In the genomic region with DNA sequence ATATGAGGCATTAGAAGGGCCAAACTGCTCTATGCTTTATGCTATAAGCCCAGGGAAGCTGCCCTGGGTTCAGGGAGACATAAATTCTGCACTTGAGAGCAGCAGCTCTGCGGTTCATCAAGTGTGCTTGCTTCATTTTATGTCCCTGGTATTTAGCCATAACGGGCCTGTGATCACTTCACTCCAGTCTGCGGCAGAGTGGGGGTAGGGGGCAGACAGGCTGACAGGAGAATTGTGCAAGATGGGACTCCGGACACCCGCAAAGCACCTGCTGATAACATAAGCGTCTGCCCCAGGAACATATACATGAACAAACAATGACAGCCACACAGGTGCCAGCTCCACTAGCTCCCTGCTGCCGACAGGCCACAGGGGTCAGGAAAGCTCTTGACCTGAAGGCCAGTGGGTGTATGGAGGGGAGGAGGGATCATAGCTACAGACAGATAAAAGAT, we compare ENCODE assay signal across 1 cellular context.
TF ChIP-seq lines count a peak whose summit lies in the region.

No MANE protein-coding gene starts in this region.

TF ChIP-seq in HepG2, 621 proteins besides CTCF, POLR2A, EP300 and RAD21 (continued from another document and continues in another):
- TF ChIP-seq HMG20A (CRISPR knock-in tag; IDR thresholded peaks at IDR 0.05; ENCODE audit: borderline replicate concordance) (peak; percentile 95), FOSL2 (CRISPR knock-in tag; IDR thresholded peaks at IDR 0.05) (peak; percentile 83), LBX2 (CRISPR knock-in tag; IDR thresholded peaks at IDR 0.05; ENCODE audit: borderline replicate concordance) (no peak), AKAP8 (CRISPR knock-in tag; IDR thresholded peaks at IDR 0.05) (0 out of 2 replicates have a peak, but pooled peaks have one; percentile 72), ZNF792 (CRISPR knock-in tag; IDR thresholded peaks at IDR 0.05) (peak; percentile 93), BHLHE40 (IDR thresholded peaks at IDR 0.05; ENCODE audit: low read length) (peak; percentile 72), ZNF205 (CRISPR knock-in tag; IDR thresholded peaks at IDR 0.05) (0 out of 2 replicates have a peak, but pooled peaks have one; percentile 66), SP2 (CRISPR knock-in tag; IDR thresholded peaks at IDR 0.05) (no peak), GTF2F1 (IDR thresholded peaks at IDR 0.05; ENCODE audit: low read length) (no peak), BCL6 (CRISPR knock-in tag; IDR thresholded peaks at IDR 0.05) (peak; percentile 93), EED (CRISPR knock-in tag; IDR thresholded peaks at IDR 0.05) (no peak; the same call in 1 of the 2 replicates), SAP130 (CRISPR knock-in tag; IDR thresholded peaks at IDR 0.05; ENCODE audit: low read depth) (peak; percentile 91), ETS1 (CRISPR knock-in tag; IDR thresholded peaks at IDR 0.05) (no peak), MXD4 (CRISPR knock-in tag; IDR thresholded peaks at IDR 0.05) (peak; percentile 62; the same call in 1 of the 2 replicates), ZBTB40 (IDR thresholded peaks at IDR 0.05) (no peak), ZBTB40 (CRISPR knock-in tag; IDR thresholded peaks at IDR 0.05) (no peak; the same call in 1 of the 2 replicates), CBX5 (CRISPR knock-in tag; IDR thresholded peaks at IDR 0.05; ENCODE audit: borderline replicate concordance) (peak; percentile 92; the same call in 1 of the 2 replicates), STAG1 (CRISPR knock-in tag; IDR thresholded peaks at IDR 0.05) (peak; percentile 31; the same call in 1 of the 2 replicates), CREB1 (IDR thresholded peaks at IDR 0.05) (no peak), CREB1 (CRISPR knock-in tag; IDR thresholded peaks at IDR 0.05) (peak; percentile 80), ZNF264 (CRISPR knock-in tag; IDR thresholded peaks at IDR 0.05) (peak; percentile 89), ATRX (CRISPR knock-in tag; IDR thresholded peaks at IDR 0.05; ENCODE audit: borderline replicate concordance) (no peak), HHEX (CRISPR knock-in tag; IDR thresholded peaks at IDR 0.05) (peak; percentile 82), NR2C2 (CRISPR knock-in tag; IDR thresholded peaks at IDR 0.05; ENCODE audit: borderline replicate concordance) (peak; percentile 79), ASH2L (IDR thresholded peaks at IDR 0.05; ENCODE audit: insufficient read length, low read depth, low read length) (peak; percentile 53), FOXM1 (CRISPR knock-in tag; IDR thresholded peaks at IDR 0.05) (no peak), ZBTB25 (CRISPR knock-in tag; IDR thresholded peaks at IDR 0.05) (0 out of 2 replicates have a peak, but pooled peaks have one; percentile 69), CCAR2 (optimal IDR thresholded peaks at IDR 0.05; ENCODE audit: low read depth, low read length) (peak; percentile 90), UBTF (CRISPR knock-in tag; IDR thresholded peaks at IDR 0.05) (peak; percentile 58), ZNF460 (CRISPR knock-in tag; IDR thresholded peaks at IDR 0.05; ENCODE audit: borderline replicate concordance) (peak; percentile 20; the same call in 1 of the 2 replicates), ZNF12 (CRISPR knock-in tag; IDR thresholded peaks at IDR 0.05) (peak; percentile 75), SOX13 (IDR thresholded peaks at IDR 0.05) (peak; percentile 66; the same call in 1 of the 2 replicates), SOX13 (CRISPR knock-in tag; conservative IDR thresholded peaks at IDR 0.05 in 1 of 2, IDR thresholded peaks at IDR 0.05 in 1 of 2) (peak in 1 of 2 experiments; percentile 91; a peak in 2 of 4 replicates), PRDM15 (CRISPR knock-in tag; IDR thresholded peaks at IDR 0.05) (no peak)
- TF ChIP-seq, protein P1, sequence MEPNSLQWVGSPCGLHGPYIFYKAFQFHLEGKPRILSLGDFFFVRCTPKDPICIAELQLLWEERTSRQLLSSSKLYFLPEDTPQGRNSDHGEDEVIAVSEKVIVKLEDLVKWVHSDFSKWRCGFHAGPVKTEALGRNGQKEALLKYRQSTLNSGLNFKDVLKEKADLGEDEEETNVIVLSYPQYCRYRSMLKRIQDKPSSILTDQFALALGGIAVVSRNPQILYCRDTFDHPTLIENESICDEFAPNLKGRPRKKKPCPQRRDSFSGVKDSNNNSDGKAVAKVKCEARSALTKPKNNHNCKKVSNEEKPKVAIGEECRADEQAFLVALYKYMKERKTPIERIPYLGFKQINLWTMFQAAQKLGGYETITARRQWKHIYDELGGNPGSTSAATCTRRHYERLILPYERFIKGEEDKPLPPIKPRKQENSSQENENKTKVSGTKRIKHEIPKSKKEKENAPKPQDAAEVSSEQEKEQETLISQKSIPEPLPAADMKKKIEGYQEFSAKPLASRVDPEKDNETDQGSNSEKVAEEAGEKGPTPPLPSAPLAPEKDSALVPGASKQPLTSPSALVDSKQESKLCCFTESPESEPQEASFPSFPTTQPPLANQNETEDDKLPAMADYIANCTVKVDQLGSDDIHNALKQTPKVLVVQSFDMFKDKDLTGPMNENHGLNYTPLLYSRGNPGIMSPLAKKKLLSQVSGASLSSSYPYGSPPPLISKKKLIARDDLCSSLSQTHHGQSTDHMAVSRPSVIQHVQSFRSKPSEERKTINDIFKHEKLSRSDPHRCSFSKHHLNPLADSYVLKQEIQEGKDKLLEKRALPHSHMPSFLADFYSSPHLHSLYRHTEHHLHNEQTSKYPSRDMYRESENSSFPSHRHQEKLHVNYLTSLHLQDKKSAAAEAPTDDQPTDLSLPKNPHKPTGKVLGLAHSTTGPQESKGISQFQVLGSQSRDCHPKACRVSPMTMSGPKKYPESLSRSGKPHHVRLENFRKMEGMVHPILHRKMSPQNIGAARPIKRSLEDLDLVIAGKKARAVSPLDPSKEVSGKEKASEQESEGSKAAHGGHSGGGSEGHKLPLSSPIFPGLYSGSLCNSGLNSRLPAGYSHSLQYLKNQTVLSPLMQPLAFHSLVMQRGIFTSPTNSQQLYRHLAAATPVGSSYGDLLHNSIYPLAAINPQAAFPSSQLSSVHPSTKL (CRISPR knock-in tag; IDR thresholded peaks at IDR 0.05) = peak; percentile 99
